ENCODE assay signal across 13 cellular contexts in genomic region chr9:15155826-15156225, GRCh38.
DNase-seq lines count a peak whose midpoint lies in the region; ATAC-seq and TF ChIP-seq lines count a peak whose summit lies in the region.
"Had no signal": no experiment of that assay in that cellular context is flagged by ENCODE, and none has a peak within 500 bp of the region (broad histone marks: within the 10 kb centered on the region; RNA-seq: fewer than 3 reads in every experiment).

No MANE protein-coding gene starts in this region.

- no peaks in the 10 kb centered on the region for H3K27me3 ChIP-seq in right lobe of liver
- no peaks in the 10 kb centered on the region for H3K27me3 ChIP-seq in testis
- no peaks in the 10 kb centered on the region for H3K27me3 ChIP-seq in endodermal cell (ENCODE audit: control insufficient read depth, insufficient read depth, low read length, poor library complexity, severe bottlenecking)

- no peak overlapping the region for H3K27ac Mint-ChIP-seq in endodermal cell
- H3K27ac Mint-ChIP-seq: type B pancreatic cell had no signal

- H3K36me3 ChIP-seq in right lobe of liver, result no peaks in the 10 kb centered on the region
- H3K36me3 ChIP-seq in testis (ENCODE audit: low read depth, missing control alignments), result no peaks in the 10 kb centered on the region
- H3K36me3 ChIP-seq in endodermal cell (ENCODE audit: control insufficient read depth, insufficient read depth, low read length), result no peaks in the 10 kb centered on the region

- peaks cover 14% of the 10 kb centered on the region for H3K36me3 Mint-ChIP-seq in endodermal cell (ENCODE audit: low read depth)
- H3K36me3 Mint-ChIP-seq: type B pancreatic cell had no signal

- no peaks in the 10 kb centered on the region for H3K27me3 Mint-ChIP-seq in endodermal cell (ENCODE audit: insufficient read depth)

- H3K9ac ChIP-seq in endodermal cell (ENCODE audit: extremely low read depth, low read length, poor library complexity, severe bottlenecking), result no peak overlapping the region

- H3K4me3 ChIP-seq in right lobe of liver (no peak overlapping the region), testis (no peak overlapping the region), endodermal cell (ENCODE audit: low read length) (no peak overlapping the region)

- H3K4me1 ChIP-seq in right lobe of liver (peaks cover 0 to 22% (median 7%) of the 10 kb centered on the region in 4 donors), testis (no peaks in the 10 kb centered on the region), endodermal cell (ENCODE audit: control insufficient read depth, insufficient read depth, low read length) (peaks cover 20% of the 10 kb centered on the region)

- DNase-seq in DMS 273 (lab: John Stamatoyannopoulos, UW; ENCODE audit: unreplicated experiment) (peak; percentile 32), DMS 273 treated with DMSO at 0.1 percent for 48 hours (lab: John Stamatoyannopoulos, UW) (no peak), cerebellar cortex (ENCODE audit: low spot score) (peak; percentile 24), right lobe of liver (no peak), testis (peak; percentile 46), endodermal cell (no peak), RKO (ENCODE audit: low spot score) (no peak)
- DNase-seq: activated effector memory CD4-positive, alpha-beta T cell treated with Interleukin-2 at 50 U/mL for 16 hours; NCI-H1092; RPMI8226 had no signal

- H3K4me3 Mint-ChIP-seq in endodermal cell, result no peak overlapping the region

- TF ChIP-seq CTCF in right lobe of liver (IDR thresholded peaks at IDR 0.05), result no peak
- TF ChIP-seq CTCF in testis (IDR thresholded peaks at IDR 0.05), result no peak
- no peak for TF ChIP-seq CTCF in endodermal cell (conservative IDR thresholded peaks at IDR 0.05)

- peak overlapping the region; percentile 0 to 38 (median 18) for H3K27ac ChIP-seq in right lobe of liver
- H3K27ac ChIP-seq in testis, result peak overlapping the region; percentile 14 to 86
- H3K27ac ChIP-seq in endodermal cell (ENCODE audit: low read depth, low read length), result no peak overlapping the region
- H3K27ac ChIP-seq: 22Rv1 had no signal

- H3K9me3 Mint-ChIP-seq in endodermal cell, result no peaks in the 10 kb centered on the region
- H3K9me3 Mint-ChIP-seq: type B pancreatic cell had no signal

- intact Hi-C loops in right lobe of liver (cut with DNase I) (no loop called here), testis (cut with DNase I; ENCODE audit: low total_unique reads) (no loop called here)

- peaks cover 17% of the 10 kb centered on the region for H3K4me1 Mint-ChIP-seq in endodermal cell

- H3K9me3 ChIP-seq in right lobe of liver (no peaks in the 10 kb centered on the region), testis (no peaks in the 10 kb centered on the region), endodermal cell (ENCODE audit: control insufficient read depth, low read length) (peaks cover 9% of the 10 kb centered on the region)

- 5% methylated on average over 4 of the region's 4 CpGs for WGBS in right lobe of liver (ENCODE audit: insufficient coverage, low coverage, low lambda C conversion rate, missing lambda C conversion rate)
- 35 to 37% methylated on average over 4 of the region's 4 CpGs for WGBS in testis, 2 donors
- WGBS in endodermal cell (ENCODE audit: insufficient coverage in 1 of 2, insufficient read length in 1 of 2), 2 experiments, result 83 to 94% methylated on average over 4 of the region's 4 CpGs

- ATAC-seq in right lobe of liver (peak; percentile 65 to 80 (median 73)), GM18873 (IDR thresholded peaks at IDR 0.05; ENCODE audit: low FRiP score, unreplicated experiment) (no peak)

- no peak for TF ChIP-seq POLR2A in right lobe of liver (IDR thresholded peaks at IDR 0.05)
- TF ChIP-seq POLR2A in testis (IDR thresholded peaks at IDR 0.05), result no peak

Comparison
In these comparisons a context has a peak if more than half of its experiments do, and no peak if none do; other contexts are left out.
1. DNase-seq: peak in DMS 273 (single experiment), cerebellar cortex (single experiment) and testis (single experiment); none in DMS 273 treated with DMSO at 0.1 percent for 48 hours (single experiment), right lobe of liver (0 of 3), endodermal cell (single experiment) and RKO (single experiment).